In genomic region chr6:20932284-20932683, GRCh38 we compare ENCODE assay signal across 15 cellular contexts.
"Had no signal": no experiment of that assay in that cellular context is flagged by ENCODE, and none has a peak within 500 bp of the region (broad histone marks: within the 10 kb centered on the region; RNA-seq: fewer than 3 reads in every experiment).

No MANE protein-coding gene starts in this region.

- DNase-seq: activated CD4-positive, alpha-beta T cell treated with anti-CD3 and anti-CD28 coated beads, Interleukin-2, amount 50 U/mL, for 1 hour; activated CD8-positive, alpha-beta memory T cell treated with anti-CD3 and anti-CD28 coated beads for 24 hours; activated naive CD4-positive, alpha-beta T cell; activated naive CD8-positive, alpha-beta T cell treated with anti-CD3 and anti-CD28 coated beads, Interleukin-2, amount 10 ng/mL, durations not matched to agents 7 days and 5 days; anterior cingulate cortex; effector memory CD8-positive, alpha-beta T cell; mesenchymal stem cell; nucleus accumbens; posterior cingulate gyrus; right cardiac atrium; small intestine; stimulated activated naive CD8-positive, alpha-beta T cell treated with anti-CD3 and anti-CD28 coated beads, Interleukin-15, Interleukin-2, amounts not matched to agents 100 U/mL and 50 U/mL, for 24 hours; trophoblast cell had no signal

- ATAC-seq: activated CD4-positive, CD25-positive, alpha-beta regulatory T cell treated with anti-CD3 and anti-CD28 coated beads, Interleukin-2, amount 50 U/mL, for 24 hours; effector memory CD8-positive, alpha-beta T cell; natural killer cell treated with Interleukin-12 subunit alpha and Interleukin-12 subunit beta and Interleukin-15 and Interleukin-18, amount 100 ng/mL, for 72 hours; right cardiac atrium; stimulated activated naive CD8-positive, alpha-beta T cell treated with anti-CD3 and anti-CD28 coated beads, Interleukin-15, Interleukin-2, amounts not matched to agents 100 U/mL and 50 U/mL, for 24 hours had no signal
